Comparison of ENCODE assay signal across 9 cellular contexts in the genomic region with DNA sequence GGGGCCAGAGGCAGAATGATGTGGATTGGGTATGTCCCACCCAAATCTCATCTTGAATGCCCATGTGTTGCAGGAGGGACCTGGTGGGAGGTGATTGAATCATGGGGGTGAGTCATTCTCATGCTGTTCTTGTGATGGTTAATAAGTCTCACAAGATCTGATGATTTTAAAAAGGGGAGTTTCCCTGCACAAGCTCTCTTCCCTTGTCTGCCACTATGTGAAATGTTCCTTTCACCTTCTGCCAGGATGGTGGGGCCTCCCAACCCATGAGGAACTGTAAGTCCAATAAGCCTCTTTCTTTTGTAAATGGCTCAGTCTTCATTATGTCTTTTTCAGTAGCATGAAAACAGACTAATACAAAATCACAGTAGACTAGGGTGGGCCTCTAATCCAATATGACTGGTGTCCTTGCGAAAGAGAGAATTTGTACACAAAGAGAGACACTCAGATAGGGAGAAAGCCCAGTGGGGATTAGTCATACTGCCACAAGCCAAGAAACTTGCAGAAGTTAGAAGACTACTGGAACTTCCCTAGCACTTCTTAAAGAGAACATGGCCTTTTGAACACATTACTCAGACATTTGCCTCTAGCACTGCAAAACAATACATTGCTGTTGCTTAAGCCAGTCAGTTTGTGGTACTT.
DNase-seq lines count a peak whose midpoint lies in the region; ATAC-seq, FAIRE-seq and TF ChIP-seq lines count a peak whose summit lies in the region.
"Had no signal": no experiment of that assay in that cellular context is flagged by ENCODE, and none has a peak within 500 bp of the region (broad histone marks: within the 10 kb centered on the region; RNA-seq: fewer than 3 reads in every experiment).

No MANE protein-coding gene starts in this region.

- no peak for TF ChIP-seq CTCF in GM13977 (IDR thresholded peaks at IDR 0.05; ENCODE audit: extremely low read depth, insufficient read depth, missing control alignments)

- DNase-seq in GM13977 (ENCODE audit: low spot score) (peak; percentile 16), HS-5 (ENCODE audit: low read depth) (peak; percentile 68), epithelial cell of prostate (ENCODE audit: low read depth, low spot score) (peak; percentile 86), urothelium cell line (ENCODE audit: low spot score) (peak; percentile 37), DMS79 (lab: John Stamatoyannopoulos, UW) (no peak), activated gamma-delta T cell (lab: John Stamatoyannopoulos, UW) (no peak), NCI-H526 treated with DMSO at 0.1 percent for 48 hours (lab: John Stamatoyannopoulos, UW) (no peak)

- peak; percentile 85 for ATAC-seq in GM21526 (IDR thresholded peaks at IDR 0.05; ENCODE audit: low FRiP score, unreplicated experiment)

- in situ Hi-C loops in GM13977 (cut with MboI; ENCODE audit: low pct_unique_long_range_greater_than_20kb, low sequenced_read_pairs, unreplicated experiment) = no loop called here

- H3K27ac ChIP-seq in epithelial cell of prostate = peak overlapping the region; percentile 35
- H3K27ac ChIP-seq: thoracic aorta had no signal

- FAIRE-seq in urothelium cell line (lab: Jason Lieb, UNC) = no peak

Comparison
In these comparisons a context has a peak if more than half of its experiments do, and no peak if none do; other contexts are left out.
1. DNase-seq: peak in GM13977 (single experiment), HS-5 (single experiment), epithelial cell of prostate (single experiment) and urothelium cell line (single experiment); none in DMS79 (single experiment), activated gamma-delta T cell (single experiment) and NCI-H526 treated with DMSO at 0.1 percent for 48 hours (single experiment).